In genomic region chr5:39231705-39232525, GRCh38 we compare ENCODE assay signal across 9 cellular contexts. TPM values are rescaled to one million over a fixed set of nuclear protein-coding genes. Genes with fewer than 3 reads are reported as not detected.
A peak's percentile ranks its signal among the peaks of the same experiment; 100 is the strongest.
DNase-seq lines count a peak whose midpoint lies in the region; ATAC-seq lines count a peak whose summit lies in the region.
"Had no signal": no experiment of that assay in that cellular context is flagged by ENCODE, and none has a peak within 500 bp of the region (broad histone marks: within the 10 kb centered on the region; RNA-seq: fewer than 3 reads in every experiment).

No MANE protein-coding gene starts in this region.

- no peak overlapping the region for H3K4me3 ChIP-seq in esophagus (ENCODE audit: low read depth in 1 of 2, low read length in 2 of 2)
- H3K4me3 ChIP-seq in right cardiac atrium (ENCODE audit: low read length) = no peak overlapping the region

- H3K4me3 Mint-ChIP-seq in T-helper 2 cell treated with Interferon-gamma antibody and Interleukin-4, amounts not matched to agents 5 μg/mL and 100 μg/mL, for 36 hours = peak overlapping the region; percentile 8

- H3K27ac ChIP-seq in esophagus (ENCODE audit: low read depth in 2 of 2, low read length in 1 of 2) = peak overlapping the region; percentile 20 to 74
- no peak overlapping the region for H3K27ac ChIP-seq in right cardiac atrium (ENCODE audit: low read length)

- H3K27ac Mint-ChIP-seq in T-helper 2 cell treated with Interferon-gamma antibody and Interleukin-4, amounts not matched to agents 5 μg/mL and 100 μg/mL, for 36 hours = peak overlapping the region; percentile 66

- no peaks in the 10 kb centered on the region for H3K9me3 Mint-ChIP-seq in T-helper 2 cell treated with Interferon-gamma antibody and Interleukin-4, amounts not matched to agents 5 μg/mL and 100 μg/mL, for 36 hours

- H3K9me3 ChIP-seq in esophagus (ENCODE audit: control insufficient read depth in 2 of 2, insufficient read depth in 1 of 2, low read depth in 1 of 2, low read length in 1 of 2) = no peaks in the 10 kb centered on the region
- H3K9me3 ChIP-seq in right cardiac atrium (ENCODE audit: control insufficient read depth, low read length) = no peaks in the 10 kb centered on the region
- H3K9me3 ChIP-seq: BE2C had no signal

- WGBS in esophagus, 2 donors = 40 to 44% methylated on average over 4 of the region's 4 CpGs
- 73% methylated on average over 4 of the region's 4 CpGs for WGBS in right cardiac atrium

- peaks cover 11% of the 10 kb centered on the region for H3K4me1 Mint-ChIP-seq in T-helper 2 cell treated with Interferon-gamma antibody and Interleukin-4, amounts not matched to agents 5 μg/mL and 100 μg/mL, for 36 hours (ENCODE audit: low read depth)

- H3K4me1 ChIP-seq in esophagus (ENCODE audit: control insufficient read depth in 2 of 2, insufficient read depth in 2 of 2, low read length in 1 of 2) (no peaks in the 10 kb centered on the region), right cardiac atrium (ENCODE audit: control insufficient read depth, insufficient read depth, low read length) (no peaks in the 10 kb centered on the region)
- H3K4me1 ChIP-seq: BE2C had no signal

- no peaks in the 10 kb centered on the region for H3K27me3 Mint-ChIP-seq in T-helper 2 cell treated with Interferon-gamma antibody and Interleukin-4, amounts not matched to agents 5 μg/mL and 100 μg/mL, for 36 hours (ENCODE audit: low read depth)

- no peaks in the 10 kb centered on the region for H3K36me3 ChIP-seq in esophagus (ENCODE audit: control insufficient read depth in 2 of 2, insufficient read depth in 2 of 2, low read length in 1 of 2)
- H3K36me3 ChIP-seq: BE2C had no signal

- no peaks in the 10 kb centered on the region for H3K36me3 Mint-ChIP-seq in T-helper 2 cell treated with Interferon-gamma antibody and Interleukin-4, amounts not matched to agents 5 μg/mL and 100 μg/mL, for 36 hours (ENCODE audit: low read depth)

- DNase-seq in A172 (ENCODE audit: low spot score) = peak; percentile 33
- peak; percentile 42 for DNase-seq in T-helper 2 cell treated with Interferon-gamma antibody and Interleukin-4, amounts not matched to agents 5 μg/mL and 100 μg/mL, for 36 hours (ENCODE audit: low spot score)
- no peak for DNase-seq in right cardiac atrium
- DNase-seq in OCI-M2 (lab: John Stamatoyannopoulos, UW; ENCODE audit: unreplicated experiment) = no peak
- DNase-seq: BE2C had no signal

- intact Hi-C loops in right cardiac atrium (cut with DNase I) = no loop called here

- H3K27me3 ChIP-seq in esophagus (ENCODE audit: control insufficient read depth in 1 of 2, insufficient read depth in 2 of 2, low read length in 2 of 2) (no peaks in the 10 kb centered on the region), right cardiac atrium (ENCODE audit: control insufficient read depth, insufficient read depth) (no peaks in the 10 kb centered on the region)

- ATAC-seq in GM18909 (IDR thresholded peaks at IDR 0.05; ENCODE audit: poor library complexity, unreplicated experiment) (peak; percentile 71), right cardiac atrium (no peak), GM21717 (IDR thresholded peaks at IDR 0.05; ENCODE audit: unreplicated experiment) (no peak), HG02623 (IDR thresholded peaks at IDR 0.05; ENCODE audit: unreplicated experiment) (no peak)

RNA-seq across cellular contexts. Expression of gene FYB1, which starts 12.6 kb away (rescaled TPM):
- 0.05 and 0.12 TPM in 2 replicates for total RNA-seq in A172 (2014; rRNA removed; shearing (Covaris generic))
- polyA plus RNA-seq in esophagus = 1 to 10 TPM in 1 of 2 donors, under 1 TPM in 1; 0.86 to 1.4 TPM
- 1 to 10 TPM; 5.7 to 9.5 (median 7.3) TPM for total RNA-seq in right cardiac atrium
- 0.66 TPM for polyA plus RNA-seq in right cardiac atrium

Comparison
In these comparisons a context has a peak if more than half of its experiments do, and no peak if none do; other contexts are left out.
1. DNase-seq: peak in A172 (single experiment) and T-helper 2 cell treated with Interferon-gamma antibody and Interleukin-4, amounts not matched to agents 5 μg/mL and 100 μg/mL, for 36 hours (single experiment); none in right cardiac atrium (0 of 3) and OCI-M2 (single experiment).